ENCODE assay signal across 28 cellular contexts in the genomic region with DNA sequence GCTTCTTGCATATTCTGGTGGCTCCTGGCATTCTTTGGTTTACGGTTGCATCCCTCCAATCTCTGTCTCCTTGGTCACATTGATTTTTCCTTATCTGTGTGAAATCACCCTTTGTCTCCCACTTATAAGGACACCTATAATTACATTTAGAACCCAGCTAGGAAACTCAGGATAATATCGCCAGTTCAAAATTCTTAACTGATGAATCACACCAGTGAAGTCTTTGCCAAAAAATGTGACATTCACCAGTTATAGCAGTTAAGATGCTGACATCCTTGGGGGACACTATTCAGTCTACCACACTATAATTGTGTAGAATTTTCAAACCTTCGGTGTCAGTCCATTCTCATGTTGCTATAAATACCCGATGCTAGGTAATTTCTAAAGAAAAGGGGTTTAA.
DNase-seq lines count a peak whose midpoint lies in the region; ATAC-seq and TF ChIP-seq lines count a peak whose summit lies in the region.
"Had no signal": no experiment of that assay in that cellular context is flagged by ENCODE, and none has a peak within 500 bp of the region (broad histone marks: within the 10 kb centered on the region; RNA-seq: fewer than 3 reads in every experiment).

No MANE protein-coding gene starts in this region.

- no peaks in the 10 kb centered on the region for H3K4me1 Mint-ChIP-seq in T-helper 17 cell
- no peaks in the 10 kb centered on the region for H3K4me1 Mint-ChIP-seq in activated T-cell treated with anti-CD3 and anti-CD28 coated beads, Interleukin-2, amount 50 U/mL, for 72 hours (ENCODE audit: low read depth)
- H3K4me1 Mint-ChIP-seq: activated CD4-positive, alpha-beta T cell treated with anti-CD3 and anti-CD28 coated beads for 36 hours; activated naive CD4-positive, alpha-beta T cell treated with anti-CD3 and anti-CD28 coated beads, Interleukin-2, amount 50 U/mL, for 24 hours; brain; natural killer cell had no signal

- H4K5ac ChIP-seq in mesendoderm (ENCODE audit: low read length): no peak overlapping the region

- no peaks in the 10 kb centered on the region for H3K27me3 ChIP-seq in mesendoderm (ENCODE audit: insufficient read depth, low read length, poor library complexity)
- H3K27me3 ChIP-seq: colonic mucosa, esophagus muscularis mucosa, ovary, right lobe of liver, upper lobe of left lung had no signal

- H2BK120ac ChIP-seq in mesendoderm (ENCODE audit: low read depth, low read length): no peak overlapping the region

- H2AK5ac ChIP-seq in mesendoderm (ENCODE audit: low read length): no peak overlapping the region

- H3K4ac ChIP-seq in mesendoderm (ENCODE audit: low read depth, low read length): no peak overlapping the region

- H3K4me3 ChIP-seq in cardiac fibroblast (replicated peaks in 1 of 2; ENCODE audit: low read depth in 2 of 2, low read length in 2 of 2) (no peak overlapping the region), mesendoderm (ENCODE audit: low read length) (no peak overlapping the region)
- H3K4me3 ChIP-seq: colonic mucosa, esophagus muscularis mucosa, HAP-1, ovary, right lobe of liver, upper lobe of left lung had no signal

- ATAC-seq in T-helper 17 cell: no peak
- no peak for ATAC-seq in activated T-cell treated with anti-CD3 and anti-CD28 coated beads, Interleukin-2, amount 50 U/mL, for 72 hours (replicated peaks in 1 of 2)
- ATAC-seq: activated CD4-positive, alpha-beta T cell treated with anti-CD3 and anti-CD28 coated beads for 36 hours; effector memory CD8-positive, alpha-beta T cell; natural killer cell; right lobe of liver had no signal

- no peak overlapping the region for H3K4me2 ChIP-seq in mesendoderm (ENCODE audit: low read length)

- H3K9me3 ChIP-seq in T-helper 17 cell (ENCODE audit: control insufficient read depth, low read length, poor library complexity, severe bottlenecking): no peaks in the 10 kb centered on the region
- H3K9me3 ChIP-seq: colonic mucosa, esophagus muscularis mucosa, HAP-1, ovary, right lobe of liver, upper lobe of left lung had no signal

- H3K79me2 ChIP-seq in mesendoderm (ENCODE audit: control insufficient read depth, insufficient read depth, low read length): no peaks in the 10 kb centered on the region

- H3K18ac ChIP-seq in mesendoderm (ENCODE audit: low read length): no peak overlapping the region

- no peaks in the 10 kb centered on the region for H3K4me1 ChIP-seq in mesendoderm (ENCODE audit: control insufficient read depth, low read depth, low read length)
- H3K4me1 ChIP-seq: colonic mucosa, esophagus muscularis mucosa, HAP-1, right lobe of liver, upper lobe of left lung had no signal

- no peak overlapping the region for H3K27ac ChIP-seq in mesendoderm (ENCODE audit: low read depth, low read length)
- H3K27ac ChIP-seq: colonic mucosa, esophagus muscularis mucosa, ovary, right lobe of liver, upper lobe of left lung had no signal

- no peak overlapping the region for H2BK5ac ChIP-seq in mesendoderm (ENCODE audit: low read length)

- H3K56ac ChIP-seq in mesendoderm (ENCODE audit: low read length): no peak overlapping the region

- H3K4me3 Mint-ChIP-seq in T-helper 17 cell: no peak overlapping the region
- H3K4me3 Mint-ChIP-seq in activated T-cell treated with anti-CD3 and anti-CD28 coated beads, Interleukin-2, amount 50 U/mL, for 72 hours: no peak overlapping the region
- H3K4me3 Mint-ChIP-seq: activated CD4-positive, alpha-beta T cell treated with anti-CD3 and anti-CD28 coated beads for 36 hours; activated naive CD4-positive, alpha-beta T cell treated with anti-CD3 and anti-CD28 coated beads, Interleukin-2, amount 50 U/mL, for 24 hours; activated T-helper 1 cell treated with anti-CD3 and anti-CD28 coated beads, Interleukin-12 subunit alpha, Interleukin-12 subunit beta, Interleukin-2, Interleukin-4 antibody, amounts not matched to agents 30 ng/mL and 10 ng/mL and 1 ng/mL, durations not matched to agents 14 hours and 24 hours and 36 hours; brain; CD4-positive, alpha-beta T cell; effector memory CD8-positive, alpha-beta T cell; natural killer cell had no signal

- H3K36me3 Mint-ChIP-seq in T-helper 17 cell (ENCODE audit: low read depth): no peaks in the 10 kb centered on the region
- H3K36me3 Mint-ChIP-seq in activated T-cell treated with anti-CD3 and anti-CD28 coated beads, Interleukin-2, amount 50 U/mL, for 72 hours (ENCODE audit: insufficient read depth in 2 of 2): no peaks in the 10 kb centered on the region
- H3K36me3 Mint-ChIP-seq: activated naive CD4-positive, alpha-beta T cell treated with anti-CD3 and anti-CD28 coated beads, Interleukin-2, amount 50 U/mL, for 24 hours; brain; natural killer cell had no signal

- no peak overlapping the region for H3K27ac Mint-ChIP-seq in T-helper 17 cell
- no peak overlapping the region for H3K27ac Mint-ChIP-seq in activated T-cell treated with anti-CD3 and anti-CD28 coated beads, Interleukin-2, amount 50 U/mL, for 72 hours
- H3K27ac Mint-ChIP-seq: activated CD4-positive, alpha-beta T cell treated with anti-CD3 and anti-CD28 coated beads for 36 hours; activated naive CD4-positive, alpha-beta T cell treated with anti-CD3 and anti-CD28 coated beads, Interleukin-2, amount 50 U/mL, for 24 hours; activated T-helper 1 cell treated with anti-CD3 and anti-CD28 coated beads, Interleukin-12 subunit alpha, Interleukin-12 subunit beta, Interleukin-2, Interleukin-4 antibody, amounts not matched to agents 30 ng/mL and 10 ng/mL and 1 ng/mL, durations not matched to agents 14 hours and 24 hours and 36 hours; brain; CD4-positive, alpha-beta T cell; effector memory CD8-positive, alpha-beta T cell; natural killer cell had no signal

- no peak overlapping the region for H3K23ac ChIP-seq in mesendoderm (ENCODE audit: low read length)

- H3K27me3 Mint-ChIP-seq in T-helper 17 cell: no peaks in the 10 kb centered on the region
- no peaks in the 10 kb centered on the region for H3K27me3 Mint-ChIP-seq in activated T-cell treated with anti-CD3 and anti-CD28 coated beads, Interleukin-2, amount 50 U/mL, for 72 hours (ENCODE audit: low read depth)
- H3K27me3 Mint-ChIP-seq: activated naive CD4-positive, alpha-beta T cell treated with anti-CD3 and anti-CD28 coated beads, Interleukin-2, amount 50 U/mL, for 24 hours; brain; CD4-positive, alpha-beta T cell; effector memory CD8-positive, alpha-beta T cell had no signal

- H4K8ac ChIP-seq in mesendoderm (ENCODE audit: low read depth, low read length): no peak overlapping the region

- no peak overlapping the region for H2BK15ac ChIP-seq in mesendoderm (replicated peaks; ENCODE audit: low read depth)

- H3K9me3 Mint-ChIP-seq in activated T-cell treated with anti-CD3 and anti-CD28 coated beads, Interleukin-2, amount 50 U/mL, for 72 hours: no peaks in the 10 kb centered on the region
- H3K9me3 Mint-ChIP-seq: activated naive CD4-positive, alpha-beta T cell treated with anti-CD3 and anti-CD28 coated beads, Interleukin-2, amount 50 U/mL, for 24 hours; activated T-helper 1 cell treated with anti-CD3 and anti-CD28 coated beads, Interleukin-12 subunit alpha, Interleukin-12 subunit beta, Interleukin-2, Interleukin-4 antibody, amounts not matched to agents 30 ng/mL and 10 ng/mL and 1 ng/mL, durations not matched to agents 14 hours and 24 hours and 36 hours; CD4-positive, alpha-beta T cell had no signal

- no peak overlapping the region for H3K9ac ChIP-seq in mesendoderm (ENCODE audit: low read length)

- no peaks in the 10 kb centered on the region for H3K36me3 ChIP-seq in mesendoderm (ENCODE audit: control insufficient read depth, insufficient read depth, low read length)
- H3K36me3 ChIP-seq: colonic mucosa, esophagus muscularis mucosa, HAP-1, ovary, right lobe of liver, upper lobe of left lung had no signal

- H3K79me1 ChIP-seq in mesendoderm (ENCODE audit: low read length): no peaks in the 10 kb centered on the region

- no CpG with 5 or more reads among the region's 4 CpGs for WGBS in mesendoderm (ENCODE audit: extremely low coverage, insufficient coverage, low lambda C conversion rate)

- no peak for TF ChIP-seq CTCF in cardiac fibroblast (IDR thresholded peaks at IDR 0.05; ENCODE audit: low read depth, low read length)

- DNase-seq in COLO829 (ENCODE audit: low spot score) (peak; percentile 6), M059J (ENCODE audit: low read depth) (peak; percentile 83), cardiac fibroblast (ENCODE audit: low read depth in 2 of 2) (peak; percentile 7 to 48), mesendoderm (peak; percentile 63), NCI-H146 treated with DMSO at 0.1 percent for 48 hours (lab: John Stamatoyannopoulos, UW; ENCODE audit: unreplicated experiment) (no peak), T-helper 17 cell (no peak)
- no peak for DNase-seq in activated CD4-positive, alpha-beta T cell treated with anti-CD3 and anti-CD28 coated beads, Interleukin-2, amount 50 U/mL, for 48 hours
- DNase-seq in activated T-cell treated with anti-CD3 and anti-CD28 coated beads, Interleukin-2, amount 50 U/mL, for 72 hours: no peak
- DNase-seq: activated CD4-positive, alpha-beta T cell treated with anti-CD3 and anti-CD28 coated beads for 36 hours; CD4-positive, alpha-beta T cell; colonic mucosa; DMS 273 treated with DMSO at 0.1 percent for 48 hours; effector memory CD8-positive, alpha-beta T cell; GDM1; midbrain; natural killer cell; NCI-H1436; NCI-H524; ovary; right lobe of liver; Right ventricle myocardium superior; stimulated activated CD8-positive, alpha-beta memory T cell treated with anti-CD3 and anti-CD28 coated beads, Interleukin-4, amount 100 ng/mL, for 48 hours; upper lobe of left lung had no signal

Comparison
In these comparisons a context has a peak if more than half of its experiments do, and no peak if none do; other contexts are left out.
1. DNase-seq: peak in COLO829 (single experiment), M059J (single experiment), cardiac fibroblast (2 of 2) and mesendoderm (single experiment); none in activated CD4-positive, alpha-beta T cell treated with anti-CD3 and anti-CD28 coated beads, Interleukin-2, amount 50 U/mL, for 48 hours (0 of 2), NCI-H146 treated with DMSO at 0.1 percent for 48 hours (single experiment), T-helper 17 cell (0 of 3) and activated T-cell treated with anti-CD3 and anti-CD28 coated beads, Interleukin-2, amount 50 U/mL, for 72 hours (0 of 2).